13 cellular contexts compared by ENCODE assay signal in the genomic region with DNA sequence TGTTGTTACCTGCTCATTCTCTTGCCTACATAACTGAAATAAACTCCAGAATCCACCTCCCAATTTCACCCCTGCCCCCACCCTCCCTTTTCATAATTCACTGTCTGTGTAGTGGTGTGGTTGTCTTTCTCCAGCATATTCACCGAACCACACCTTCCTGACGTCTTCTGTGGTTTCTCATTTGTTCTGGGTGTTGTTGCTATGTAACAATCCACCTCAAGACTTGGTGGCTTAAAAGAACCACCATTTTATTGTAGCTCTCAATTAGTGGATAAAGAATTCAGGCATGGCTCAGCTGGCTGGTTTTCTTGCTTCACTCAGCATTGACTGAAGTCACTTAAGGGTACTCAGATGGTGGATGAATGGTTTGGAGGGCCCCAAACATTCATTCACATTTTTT.
"Had no signal": no experiment of that assay in that cellular context is flagged by ENCODE, and none has a peak within 500 bp of the region (broad histone marks: within the 10 kb centered on the region; RNA-seq: fewer than 3 reads in every experiment).

No MANE protein-coding gene starts in this region.

- H3K27me3 Mint-ChIP-seq: activated T-cell treated with anti-CD3 and anti-CD28 coated beads, Interleukin-2, amount 50 U/mL, for 24 hours had no signal

- H3K27ac Mint-ChIP-seq: activated naive CD8-positive, alpha-beta T cell treated with anti-CD3 and anti-CD28 coated beads for 36 hours had no signal

- H3K27me3 ChIP-seq: body of pancreas, esophagus squamous epithelium had no signal

- H3K36me3 Mint-ChIP-seq: activated naive CD8-positive, alpha-beta T cell treated with anti-CD3 and anti-CD28 coated beads for 36 hours had no signal

- H3K9me3 ChIP-seq: body of pancreas, thoracic aorta had no signal

- DNase-seq: activated CD4-positive, alpha-beta T cell treated with anti-CD3 and anti-CD28 coated beads, Interleukin-2, amount 50 U/mL, for 48 hours; activated gamma-delta T cell; activated naive CD8-positive, alpha-beta T cell treated with anti-CD3 and anti-CD28 coated beads for 36 hours; activated T-cell treated with anti-CD3 and anti-CD28 coated beads, Interleukin-2, amount 50 U/mL, for 24 hours; amygdala; body of pancreas; caudate nucleus; esophagus squamous epithelium; hippocampal formation; left ventricle myocardium inferior had no signal

- ATAC-seq: body of pancreas, sciatic nerve had no signal

- H3K27ac ChIP-seq: body of pancreas, coronary artery, esophagus squamous epithelium, left ventricle myocardium inferior, thoracic aorta had no signal

- H3K4me3 Mint-ChIP-seq: activated naive CD8-positive, alpha-beta T cell treated with anti-CD3 and anti-CD28 coated beads for 36 hours; activated T-cell treated with anti-CD3 and anti-CD28 coated beads, Interleukin-2, amount 50 U/mL, for 24 hours had no signal

- H3K4me1 Mint-ChIP-seq: activated naive CD8-positive, alpha-beta T cell treated with anti-CD3 and anti-CD28 coated beads for 36 hours had no signal

- H3K4me1 ChIP-seq: body of pancreas had no signal

- H3K36me3 ChIP-seq: esophagus squamous epithelium, left ventricle myocardium inferior, thoracic aorta had no signal

- H3K4me3 ChIP-seq: body of pancreas, coronary artery, esophagus squamous epithelium, left ventricle myocardium inferior, thoracic aorta had no signal
